10 cellular contexts compared by ENCODE assay signal in the genomic region with DNA sequence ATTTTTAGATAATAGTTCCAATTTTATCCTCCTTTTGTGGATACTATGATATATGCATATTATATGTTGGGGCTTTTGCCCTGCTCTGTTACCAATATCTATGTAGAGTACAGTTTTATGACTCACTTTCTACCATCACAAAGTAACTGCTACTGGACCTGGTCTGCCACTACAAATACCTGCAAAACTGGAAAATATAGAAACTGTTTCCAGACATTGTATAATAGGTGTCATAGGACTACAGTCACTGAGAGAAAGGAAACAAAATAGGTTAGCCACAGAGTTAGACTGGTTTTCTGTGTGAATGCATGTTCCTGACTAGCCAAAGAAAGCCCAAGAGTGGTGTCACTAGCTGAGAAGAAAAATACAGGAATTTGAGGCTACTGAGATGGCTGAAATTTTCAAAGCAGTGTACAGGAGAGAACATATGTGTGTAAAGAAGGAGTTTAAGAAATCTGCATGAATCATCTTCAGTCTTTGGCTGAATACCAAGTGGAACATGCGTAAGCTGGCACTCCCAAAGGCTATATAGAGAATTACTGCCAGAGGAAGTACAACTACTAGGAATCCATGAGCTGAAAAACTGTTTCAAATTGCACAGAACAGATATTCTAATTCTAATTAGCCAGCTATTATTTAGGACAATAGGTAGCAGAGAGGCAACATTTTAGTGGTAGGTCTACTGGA. TPM values are rescaled to one million over a fixed set of nuclear protein-coding genes. Genes with fewer than 3 reads are reported as not detected.
A peak's percentile ranks its signal among the peaks of the same experiment; 100 is the strongest.
DNase-seq lines count a peak whose midpoint lies in the region; TF ChIP-seq lines count a peak whose summit lies in the region.
"Had no signal": no experiment of that assay in that cellular context is flagged by ENCODE, and none has a peak within 500 bp of the region (broad histone marks: within the 10 kb centered on the region; RNA-seq: fewer than 3 reads in every experiment).

No MANE protein-coding gene starts in this region.

- H3K4me3 ChIP-seq in HFF-Myc (replicated peaks; ENCODE audit: low read depth, low read length) (no peak overlapping the region), fibroblast of the aortic adventitia (ENCODE audit: low read depth, low read length) (no peak overlapping the region)
- H3K4me3 ChIP-seq: Peyer's patch had no signal

- no peak for TF ChIP-seq CTCF in HFF-Myc (IDR thresholded peaks at IDR 0.05; ENCODE audit: low read depth, low read length, missing control alignments)
- TF ChIP-seq CTCF in RWPE1 (conservative IDR thresholded peaks at IDR 0.05; ENCODE audit: low read depth), result peak; percentile 52
- TF ChIP-seq CTCF in fibroblast of the aortic adventitia (IDR thresholded peaks at IDR 0.05; ENCODE audit: insufficient read depth, low read length), result no peak

- peak; percentile 32 for DNase-seq in HFF-Myc (ENCODE audit: extremely low read depth, low read depth)
- peak; percentile 77 for DNase-seq in RWPE1 (ENCODE audit: low spot score)
- peak; percentile 91 for DNase-seq in fibroblast of the aortic adventitia (ENCODE audit: low read depth)
- DNase-seq in stromal cell of bone marrow (ENCODE audit: low read depth), result peak; percentile 85
- DNase-seq in DMS79 (lab: John Stamatoyannopoulos, UW), result no peak
- DNase-seq in effector CD8-positive, alpha-beta T cell (lab: John Stamatoyannopoulos, UW), result no peak
- DNase-seq in midbrain (lab: John Stamatoyannopoulos, UW), result no peak
- DNase-seq: activated CD8-positive, alpha-beta T cell treated with anti-CD3 and anti-CD28 coated beads, Interleukin-2, amount 10 ng/mL, durations not matched to agents 7 days and 5 days; Peyer's patch had no signal

- CTCF ChIA-PET in RWPE1 (lab: Yijun Ruan, JAX), result interaction anchor here (0.7 to 1.1 kb wide), 2 partner anchors 10 to 35 kb away, joined by 3 read pairs; no protein-coding TSS in a partner anchor

- H3K27ac ChIP-seq in RWPE1, result no peak overlapping the region
- H3K27ac ChIP-seq: neutrophil, Peyer's patch had no signal

- POLR2A ChIA-PET in RWPE1 (lab: Yijun Ruan, JAX; ENCODE audit: low non-redundant PET), result no interaction called here

RNA-seq across cellular contexts. Expression of a gene that starts 29.0 kb away (rescaled TPM):
- 9.7 and 22.3 TPM in 2 replicates for total RNA-seq in fibroblast of the aortic adventitia (ENCODE audit: low replicate concordance)

Comparison
In these comparisons a context has a peak if more than half of its experiments do, and no peak if none do; other contexts are left out.
1. DNase-seq: peak in HFF-Myc (single experiment), RWPE1 (single experiment), fibroblast of the aortic adventitia (single experiment) and stromal cell of bone marrow (single experiment); none in DMS79 (single experiment), effector CD8-positive, alpha-beta T cell (single experiment) and midbrain (single experiment).